Comparison of ENCODE assay signal across 8 cellular contexts in the genomic region with DNA sequence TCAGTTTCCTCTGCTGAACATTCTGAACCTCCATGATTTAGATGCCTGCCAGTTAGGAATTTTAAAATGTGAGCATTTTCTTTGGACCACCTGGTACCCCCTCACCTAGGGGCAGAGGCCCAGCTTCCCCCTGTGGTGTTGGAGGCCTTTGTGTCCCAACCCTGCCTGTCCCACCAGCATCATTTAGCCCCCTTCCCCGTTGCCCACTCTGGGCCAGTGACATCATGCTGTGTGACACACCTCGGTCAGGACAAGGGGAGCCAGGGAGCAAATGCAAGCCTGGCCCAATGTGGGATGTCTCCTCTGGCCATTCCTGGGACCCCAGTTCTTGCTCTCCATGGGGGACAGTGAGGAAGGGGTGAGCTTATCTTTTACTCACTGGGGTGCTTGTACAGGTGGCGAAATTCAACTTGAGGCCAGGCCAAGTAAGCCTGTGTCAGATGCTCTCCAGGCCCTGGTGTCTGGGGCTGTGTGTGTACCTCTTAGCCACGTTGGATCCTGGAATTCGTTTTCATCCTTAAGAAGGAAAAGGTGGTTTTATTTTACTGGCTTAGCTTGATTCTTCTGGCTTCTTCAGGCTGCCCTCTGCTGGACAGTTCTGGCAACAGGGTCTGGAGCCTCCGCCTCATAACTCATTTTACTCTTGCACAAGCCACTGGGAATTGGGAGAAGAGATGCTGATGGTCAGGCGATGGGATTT. TPM values are rescaled to one million over a fixed set of nuclear protein-coding genes. Genes with fewer than 3 reads are reported as not detected.
DNase-seq lines count a peak whose midpoint lies in the region; ATAC-seq and TF ChIP-seq lines count a peak whose summit lies in the region.

No MANE protein-coding gene starts in this region.

- H3K4me3 Mint-ChIP-seq in activated CD8-positive, alpha-beta memory T cell treated with anti-CD3 and anti-CD28 coated beads, Interleukin-2, amount 10 ng/mL, durations not matched to agents 7 days and 5 days: no peak overlapping the region
- H3K4me3 Mint-ChIP-seq in osteocyte (ENCODE audit: unreplicated experiment): no peak overlapping the region

- no peaks in the 10 kb centered on the region for H3K4me1 Mint-ChIP-seq in activated CD8-positive, alpha-beta memory T cell treated with anti-CD3 and anti-CD28 coated beads, Interleukin-2, amount 10 ng/mL, durations not matched to agents 7 days and 5 days
- peaks cover 18% of the 10 kb centered on the region for H3K4me1 Mint-ChIP-seq in osteocyte (ENCODE audit: unreplicated experiment)

- peak; percentile 50 for DNase-seq in activated CD8-positive, alpha-beta memory T cell treated with anti-CD3 and anti-CD28 coated beads, Interleukin-2, amount 10 ng/mL, durations not matched to agents 7 days and 5 days
- no peak for DNase-seq in activated CD8-positive, alpha-beta memory T cell treated with anti-CD3 and anti-CD28 coated beads for 24 hours
- DNase-seq in MV-4-11 (lab: John Stamatoyannopoulos, UW): peak; percentile 45
- DNase-seq in fibroblast of the conjunctiva (ENCODE audit: low read depth): peak; percentile 59
- DNase-seq in osteocyte (ENCODE audit: extremely low spot score, unreplicated experiment): peak; percentile 91
- DNase-seq in activated CD4-positive, CD25-positive, alpha-beta regulatory T cell (lab: John Stamatoyannopoulos, UW): no peak

- CTCF ChIA-PET in activated CD8-positive, alpha-beta memory T cell treated with anti-CD3 and anti-CD28 coated beads, Interleukin-2, amount 10 ng/mL, durations not matched to agents 7 days and 5 days (lab: Charles Lee): interaction anchor here (0.6 to 3.2 kb wide), 12 partner anchors 9 to 395 kb away, joined by 3 to 20 read pairs (median 3); no protein-coding TSS in a partner anchor

- H3K27me3 Mint-ChIP-seq in activated CD8-positive, alpha-beta memory T cell treated with anti-CD3 and anti-CD28 coated beads, Interleukin-2, amount 10 ng/mL, durations not matched to agents 7 days and 5 days: peaks cover 10% of the 10 kb centered on the region
- H3K27me3 Mint-ChIP-seq in osteocyte (ENCODE audit: unreplicated experiment): peaks cover 8% of the 10 kb centered on the region

- ATAC-seq in activated CD8-positive, alpha-beta memory T cell treated with anti-CD3 and anti-CD28 coated beads, Interleukin-2, amount 10 ng/mL, durations not matched to agents 7 days and 5 days: no peak
- no peak for ATAC-seq in HG03460 (IDR thresholded peaks at IDR 0.05; ENCODE audit: unreplicated experiment)

- TF ChIP-seq CTCF in WI38 (IDR thresholded peaks at IDR 0.05; ENCODE audit: low read depth, low read length) (peak; percentile 91), osteocyte (IDR thresholded peaks at IDR 0.05) (peak; percentile 91)

- H3K9me3 Mint-ChIP-seq in activated CD8-positive, alpha-beta memory T cell treated with anti-CD3 and anti-CD28 coated beads, Interleukin-2, amount 10 ng/mL, durations not matched to agents 7 days and 5 days (ENCODE audit: low read depth): no peaks in the 10 kb centered on the region
- H3K9me3 Mint-ChIP-seq in osteocyte (ENCODE audit: unreplicated experiment): no peaks in the 10 kb centered on the region

- H3K36me3 Mint-ChIP-seq in activated CD8-positive, alpha-beta memory T cell treated with anti-CD3 and anti-CD28 coated beads, Interleukin-2, amount 10 ng/mL, durations not matched to agents 7 days and 5 days: no peaks in the 10 kb centered on the region
- H3K36me3 Mint-ChIP-seq in osteocyte (ENCODE audit: unreplicated experiment): no peaks in the 10 kb centered on the region

- H3K4me3 ChIP-seq in WI38 (ENCODE audit: low read depth, low read length): no peak overlapping the region

- H3K27ac Mint-ChIP-seq in activated CD8-positive, alpha-beta memory T cell treated with anti-CD3 and anti-CD28 coated beads, Interleukin-2, amount 10 ng/mL, durations not matched to agents 7 days and 5 days: no peak overlapping the region
- H3K27ac Mint-ChIP-seq in osteocyte (ENCODE audit: unreplicated experiment): no peak overlapping the region

RNA-seq across cellular contexts. Expression of a gene that starts 49.7 kb away (rescaled TPM):
- total RNA-seq in activated CD8-positive, alpha-beta memory T cell treated with anti-CD3 and anti-CD28 coated beads, Interleukin-2, amount 10 ng/mL, durations not matched to agents 7 days and 5 days: not detected
- total RNA-seq in osteocyte: 1.4 and 1.5 TPM in 2 replicates

Comparison
In these comparisons a context has a peak if more than half of its experiments do, and no peak if none do; other contexts are left out.
1. DNase-seq: peak in activated CD8-positive, alpha-beta memory T cell treated with anti-CD3 and anti-CD28 coated beads, Interleukin-2, amount 10 ng/mL, durations not matched to agents 7 days and 5 days (single experiment), MV-4-11 (single experiment), fibroblast of the conjunctiva (single experiment) and osteocyte (single experiment); none in activated CD8-positive, alpha-beta memory T cell treated with anti-CD3 and anti-CD28 coated beads for 24 hours (single experiment) and activated CD4-positive, CD25-positive, alpha-beta regulatory T cell (0 of 4).